9 cellular contexts compared by ENCODE assay signal in the genomic region with DNA sequence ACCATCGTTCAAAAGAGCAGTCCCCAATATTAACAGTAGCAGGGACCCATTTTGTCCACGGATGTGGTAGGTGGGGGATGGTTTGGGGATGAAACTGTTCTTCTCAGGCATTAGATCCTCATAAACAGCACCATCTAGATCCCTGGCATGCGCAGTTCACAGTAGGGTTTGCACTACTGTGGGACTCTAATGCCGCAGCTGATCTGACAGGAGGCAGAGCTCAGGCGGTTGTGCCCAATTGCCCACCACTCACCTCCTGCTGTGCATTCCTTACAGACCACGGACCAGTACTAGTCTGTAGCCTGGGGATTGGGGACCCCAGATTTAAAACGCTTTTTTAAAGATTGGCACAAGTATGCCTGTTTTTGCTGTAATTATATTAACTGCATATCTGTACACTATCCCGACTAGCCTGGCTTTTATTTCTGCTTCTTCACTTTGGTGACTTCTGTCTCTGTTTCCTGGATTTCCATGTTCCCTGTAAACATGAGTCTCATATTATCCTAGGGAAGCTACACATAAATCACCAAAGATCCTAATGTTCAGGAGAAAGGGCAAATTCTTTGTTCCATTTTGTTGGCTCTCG.
DNase-seq lines count a peak whose midpoint lies in the region; ATAC-seq, FAIRE-seq and TF ChIP-seq lines count a peak whose summit lies in the region.
"Had no signal": no experiment of that assay in that cellular context is flagged by ENCODE, and none has a peak within 500 bp of the region (broad histone marks: within the 10 kb centered on the region; RNA-seq: fewer than 3 reads in every experiment).

No MANE protein-coding gene starts in this region.

- H3K27me3 ChIP-seq in GM23248 (replicated peaks; ENCODE audit: insufficient read depth) (no peaks in the 10 kb centered on the region), keratinocyte (ENCODE audit: control insufficient read depth, extremely low read depth, insufficient read depth, low read length) (no peaks in the 10 kb centered on the region)

- no peaks in the 10 kb centered on the region for H3K9me3 ChIP-seq in GM23248 (ENCODE audit: low read depth)
- no peaks in the 10 kb centered on the region for H3K9me3 ChIP-seq in keratinocyte (ENCODE audit: control insufficient read depth, low read depth, low read length)

- in situ Hi-C loops in GM23248 (cut with MboI), result loop anchor here (25.0 kb wide), 2 partner anchors 850 to 1425 kb away; no protein-coding TSS in a partner anchor

- no peaks in the 10 kb centered on the region for H3K36me3 Mint-ChIP-seq in activated T-helper 17 cell treated with anti-CD3 and anti-CD28 coated beads, Interleukin-2, amount 50 U/mL, for 72 hours (ENCODE audit: low read depth)
- no peaks in the 10 kb centered on the region for H3K36me3 Mint-ChIP-seq in stimulated activated naive B cell treated with anti-CD40 and anti-IgM and Interleukin-4, amounts not matched to agents 10 μg/mL and 1 μg/mL and 100 μg/mL, for 72 hours

- no peak for FAIRE-seq in keratinocyte (lab: Jason Lieb, UNC)

- DNase-seq in GM23248 (peak; percentile 76), keratinocyte (ENCODE audit: low read depth, low spot score) (no peak), middle frontal gyrus (ENCODE audit: extremely low spot score, low spot score) (no peak)
- DNase-seq in stimulated activated naive B cell treated with anti-CD40 and anti-IgM and Interleukin-4, amounts not matched to agents 10 μg/mL and 1 μg/mL and 100 μg/mL, for 72 hours, result no peak
- DNase-seq: activated T-cell treated with anti-CD3 and anti-CD28 coated beads for 4 hours had no signal

- peak overlapping the region; percentile 95 for H3K9ac ChIP-seq in GM23248
- H3K9ac ChIP-seq in keratinocyte (ENCODE audit: control insufficient read depth, extremely low read depth, insufficient read depth, low read length), result peak overlapping the region; percentile 87

- H3K27ac ChIP-seq in GM23248 (peak overlapping the region; percentile 100), keratinocyte (ENCODE audit: control insufficient read depth, insufficient read depth, low read length) (peak overlapping the region; percentile 100)

- H3K4me3 ChIP-seq in GM23248 (peak overlapping the region; percentile 66), keratinocyte (ENCODE audit: control insufficient read depth in 2 of 3, extremely low read depth in 1 of 3, insufficient read depth in 2 of 3, low read depth in 1 of 3, low read length in 3 of 3) (peak overlapping the region in 2 of 3 experiments; percentile 6 to 13)

- peak overlapping the region; percentile 86 for H2AFZ ChIP-seq in GM23248
- no peak overlapping the region for H2AFZ ChIP-seq in keratinocyte (ENCODE audit: control insufficient read depth, low read length)

- H3F3A ChIP-seq in GM23248 (ENCODE audit: insufficient read depth), result peaks cover 45% of the 10 kb centered on the region

- H4K20me1 ChIP-seq in GM23248 (ENCODE audit: insufficient read depth) (no peaks in the 10 kb centered on the region), keratinocyte (ENCODE audit: control insufficient read depth, extremely low read depth, insufficient read depth, low read length) (no peaks in the 10 kb centered on the region)

- H3K79me2 ChIP-seq in GM23248 (ENCODE audit: insufficient read depth), result no peaks in the 10 kb centered on the region
- peaks cover 29% of the 10 kb centered on the region for H3K79me2 ChIP-seq in keratinocyte (ENCODE audit: control insufficient read depth, insufficient read depth, low read length)

- TF ChIP-seq CTCF in keratinocyte (optimal IDR thresholded peaks at IDR 0.05 in 1 of 3, IDR thresholded peaks at IDR 0.05 in 1 of 3, conservative IDR thresholded peaks at IDR 0.05 in 1 of 3; ENCODE audit: extremely low read depth in 1 of 3, insufficient read depth in 2 of 3, low read length in 3 of 3), result no peak

- H3K36me3 ChIP-seq in GM23248 (ENCODE audit: low read depth) (no peaks in the 10 kb centered on the region), keratinocyte (ENCODE audit: control insufficient read depth in 2 of 2, extremely low read depth in 1 of 2, insufficient read depth in 2 of 2, low read length in 2 of 2) (peaks cover 0 to 3% of the 10 kb centered on the region in 2 experiments)

- peaks cover 5% of the 10 kb centered on the region for H3K27me3 Mint-ChIP-seq in activated T-helper 17 cell treated with anti-CD3 and anti-CD28 coated beads, Interleukin-2, amount 50 U/mL, for 72 hours
- H3K27me3 Mint-ChIP-seq in stimulated activated naive B cell treated with anti-CD40 and anti-IgM and Interleukin-4, amounts not matched to agents 10 μg/mL and 1 μg/mL and 100 μg/mL, for 72 hours, result peaks cover 0 to 6% of the 10 kb centered on the region in 2 donors

- H3K9me1 ChIP-seq in keratinocyte (ENCODE audit: control insufficient read depth, extremely low read depth, insufficient read depth, low read length), result no peaks in the 10 kb centered on the region

- H3K4me2 ChIP-seq in GM23248 (ENCODE audit: unreplicated experiment) (peak overlapping the region; percentile 91), keratinocyte (ENCODE audit: control insufficient read depth, extremely low read depth, insufficient read depth, low read depth, low read length) (peak overlapping the region; percentile 79)

- dilution Hi-C loops in keratinocyte (cut with MboI; ENCODE audit: extremely low pct_ligation_motif_present, low sequenced_read_pairs), result no loop called here

- H3K9me3 Mint-ChIP-seq in activated T-helper 17 cell treated with anti-CD3 and anti-CD28 coated beads, Interleukin-2, amount 50 U/mL, for 72 hours, result no peaks in the 10 kb centered on the region
- no peaks in the 10 kb centered on the region for H3K9me3 Mint-ChIP-seq in stimulated activated naive B cell treated with anti-CD40 and anti-IgM and Interleukin-4, amounts not matched to agents 10 μg/mL and 1 μg/mL and 100 μg/mL, for 72 hours

- no peak for ATAC-seq in activated T-helper 17 cell treated with anti-CD3 and anti-CD28 coated beads, Interleukin-2, amount 50 U/mL, for 72 hours (replicated peaks)
- ATAC-seq in stimulated activated naive B cell treated with anti-CD40 and anti-IgM and Interleukin-4, amounts not matched to agents 10 μg/mL and 1 μg/mL and 100 μg/mL, for 72 hours (replicated peaks), result no peak
- ATAC-seq in HG02623 (IDR thresholded peaks at IDR 0.05; ENCODE audit: unreplicated experiment) (no peak), HG03025 (IDR thresholded peaks at IDR 0.05; ENCODE audit: low FRiP score, unreplicated experiment) (no peak), HG02759 (IDR thresholded peaks at IDR 0.05; ENCODE audit: unreplicated experiment) (no peak)

- H3K27ac Mint-ChIP-seq in activated T-helper 17 cell treated with anti-CD3 and anti-CD28 coated beads, Interleukin-2, amount 50 U/mL, for 72 hours, result peak overlapping the region; percentile 18
- H3K27ac Mint-ChIP-seq in stimulated activated naive B cell treated with anti-CD40 and anti-IgM and Interleukin-4, amounts not matched to agents 10 μg/mL and 1 μg/mL and 100 μg/mL, for 72 hours, result peak overlapping the region; percentile 63

- H3K4me1 ChIP-seq in GM23248 (ENCODE audit: insufficient read depth) (peaks cover 39% of the 10 kb centered on the region), keratinocyte (ENCODE audit: control insufficient read depth, extremely low read depth, insufficient read depth, low read length) (peaks cover 33% of the 10 kb centered on the region)

- peaks cover 4% of the 10 kb centered on the region for H3K4me1 Mint-ChIP-seq in activated T-helper 17 cell treated with anti-CD3 and anti-CD28 coated beads, Interleukin-2, amount 50 U/mL, for 72 hours
- peaks cover 9 to 27% of the 10 kb centered on the region in 2 donors for H3K4me1 Mint-ChIP-seq in stimulated activated naive B cell treated with anti-CD40 and anti-IgM and Interleukin-4, amounts not matched to agents 10 μg/mL and 1 μg/mL and 100 μg/mL, for 72 hours

- no peaks in the 10 kb centered on the region for H3K9me2 ChIP-seq in GM23248 (ENCODE audit: insufficient read depth)

- 0 to 4% methylated on average over 9 of the region's 9 CpGs for WGBS in GM23248 (ENCODE audit: low coverage in 1 of 2, low lambda C conversion rate in 2 of 2, missing lambda C conversion rate in 2 of 2), 2 experiments

- H3K4me3 Mint-ChIP-seq in activated T-helper 17 cell treated with anti-CD3 and anti-CD28 coated beads, Interleukin-2, amount 50 U/mL, for 72 hours, result no peak overlapping the region
- no peak overlapping the region for H3K4me3 Mint-ChIP-seq in stimulated activated naive B cell treated with anti-CD40 and anti-IgM and Interleukin-4, amounts not matched to agents 10 μg/mL and 1 μg/mL and 100 μg/mL, for 72 hours
